2 cellular contexts compared by ENCODE assay signal in genomic region chr17:73247728-73248127, GRCh38.
TF ChIP-seq lines count a peak whose summit lies in the region.

No MANE protein-coding gene starts in this region.

TF ChIP-seq in A549, 52 proteins besides CTCF, POLR2A, EP300 and RAD21:
- TF ChIP-seq NPAS2 (CRISPR knock-in tag; IDR thresholded peaks at IDR 0.05; ENCODE audit: borderline replicate concordance) (no peak), BCL3 (IDR thresholded peaks at IDR 0.05) (no peak), SMC3 (IDR thresholded peaks at IDR 0.05) (peak; percentile 50; the same call in 2 of the 3 replicates)

TF ChIP-seq in GM12878, 131 proteins besides CTCF, POLR2A, EP300 and RAD21:
- TF ChIP-seq SMC3 (IDR thresholded peaks at IDR 0.05; ENCODE audit: borderline replicate concordance, low read length) (peak; percentile 19; the same call in 1 of the 2 replicates), CBFB (IDR thresholded peaks at IDR 0.05; ENCODE audit: low read depth) (no peak), FOS (IDR thresholded peaks at IDR 0.05; ENCODE audit: borderline replicate concordance, extremely low read depth, insufficient read length) (no peak), SMAD1 (IDR thresholded peaks at IDR 0.05; ENCODE audit: low read depth, partially characterized antibody) (no peak)
